ENCODE assay signal across 9 cellular contexts in genomic region chr4:25378130-25378743, GRCh38. TPM values are rescaled to one million over a fixed set of nuclear protein-coding genes. Genes with fewer than 3 reads are reported as not detected.
A peak's percentile ranks its signal among the peaks of the same experiment; 100 is the strongest.
DNase-seq lines count a peak whose midpoint lies in the region; ATAC-seq and TF ChIP-seq lines count a peak whose summit lies in the region.
"Had no signal": no experiment of that assay in that cellular context is flagged by ENCODE, and none has a peak within 500 bp of the region (broad histone marks: within the 10 kb centered on the region; RNA-seq: fewer than 3 reads in every experiment).

No MANE protein-coding gene starts in this region.

- intact Hi-C loops in right lobe of liver (cut with DNase I) (no loop called here), upper lobe of right lung (cut with DNase I) (no loop called here)

- H3K27me3 ChIP-seq in right lobe of liver (no peaks in the 10 kb centered on the region), upper lobe of right lung (no peaks in the 10 kb centered on the region)

- H3K4me3 Mint-ChIP-seq in activated naive CD4-positive, alpha-beta T cell treated with anti-CD3 and anti-CD28 coated beads, Interleukin-2, amount 10 ng/mL, durations not matched to agents 7 days and 5 days = no peak overlapping the region
- H3K4me3 Mint-ChIP-seq: activated naive CD8-positive, alpha-beta T cell had no signal

- peaks cover 0 to 9% (median 4%) of the 10 kb centered on the region in 4 donors for H3K4me1 ChIP-seq in right lobe of liver
- peaks cover 12% of the 10 kb centered on the region for H3K4me1 ChIP-seq in upper lobe of right lung

- no peaks in the 10 kb centered on the region for H3K9me3 ChIP-seq in right lobe of liver
- no peaks in the 10 kb centered on the region for H3K9me3 ChIP-seq in upper lobe of right lung

- no peak overlapping the region for H3K27ac ChIP-seq in right lobe of liver
- no peak overlapping the region for H3K27ac ChIP-seq in upper lobe of right lung

- H3K27me3 Mint-ChIP-seq in activated naive CD4-positive, alpha-beta T cell treated with anti-CD3 and anti-CD28 coated beads, Interleukin-2, amount 10 ng/mL, durations not matched to agents 7 days and 5 days = no peaks in the 10 kb centered on the region
- H3K27me3 Mint-ChIP-seq: activated naive CD8-positive, alpha-beta T cell had no signal

- H3K36me3 Mint-ChIP-seq in activated naive CD4-positive, alpha-beta T cell treated with anti-CD3 and anti-CD28 coated beads, Interleukin-2, amount 10 ng/mL, durations not matched to agents 7 days and 5 days = peaks cover 17% of the 10 kb centered on the region

- H3K9me3 Mint-ChIP-seq in activated naive CD4-positive, alpha-beta T cell treated with anti-CD3 and anti-CD28 coated beads, Interleukin-2, amount 10 ng/mL, durations not matched to agents 7 days and 5 days = no peaks in the 10 kb centered on the region

- peaks cover 0 to 16% (median 0%) of the 10 kb centered on the region in 4 donors for H3K36me3 ChIP-seq in right lobe of liver
- peaks cover 21% of the 10 kb centered on the region for H3K36me3 ChIP-seq in upper lobe of right lung

- WGBS in right lobe of liver (ENCODE audit: insufficient coverage, low coverage, low lambda C conversion rate, missing lambda C conversion rate) = 82% methylated on average over 10 of the region's 10 CpGs

- peak overlapping the region; percentile 92 for H3K27ac Mint-ChIP-seq in activated naive CD4-positive, alpha-beta T cell treated with anti-CD3 and anti-CD28 coated beads, Interleukin-2, amount 10 ng/mL, durations not matched to agents 7 days and 5 days

- in situ Hi-C loops in astrocyte of the spinal cord (cut with HindIII; ENCODE audit: low sequenced_read_pairs) = no loop called here

- TF ChIP-seq POLR2A in right lobe of liver (IDR thresholded peaks at IDR 0.05) = no peak

- TF ChIP-seq CTCF in astrocyte of the spinal cord (IDR thresholded peaks at IDR 0.05; ENCODE audit: low read depth, low read length) (no peak), right lobe of liver (IDR thresholded peaks at IDR 0.05) (no peak), upper lobe of right lung (IDR thresholded peaks at IDR 0.05) (no peak), GM10266 (IDR thresholded peaks at IDR 0.05; ENCODE audit: control insufficient read depth, insufficient read depth, low read depth, missing control alignments) (no peak)

- CTCF ChIA-PET in activated naive CD4-positive, alpha-beta T cell treated with anti-CD3 and anti-CD28 coated beads, Interleukin-2, amount 10 ng/mL, durations not matched to agents 7 days and 5 days (lab: Charles Lee) = interaction anchor here (1.1 to 3.2 kb wide), 3 partner anchors 11 to 66 kb away, joined by 3 to 10 read pairs (median 9); partner anchors contain the start of gene ZCCHC4

- peak overlapping the region; percentile 95 for H3K4me3 ChIP-seq in astrocyte of the spinal cord (ENCODE audit: low read depth, low read length)
- H3K4me3 ChIP-seq in right lobe of liver = peak overlapping the region; percentile 86 to 94 (median 93)
- H3K4me3 ChIP-seq in upper lobe of right lung = peak overlapping the region; percentile 97

- no peak for ATAC-seq in right lobe of liver
- no peak for ATAC-seq in upper lobe of right lung

- DNase-seq in activated naive CD4-positive, alpha-beta T cell treated with anti-CD3 and anti-CD28 coated beads, Interleukin-2, amount 10 ng/mL, durations not matched to agents 7 days and 5 days = no peak
- no peak for DNase-seq in activated naive CD4-positive, alpha-beta T cell treated with Interleukin-2 at 50 U/mL for 16 hours
- DNase-seq in astrocyte of the spinal cord (ENCODE audit: low read depth, low spot score) = no peak
- no peak for DNase-seq in right lobe of liver
- no peak for DNase-seq in upper lobe of right lung
- DNase-seq in NCI-H2107 (lab: John Stamatoyannopoulos, UW) = no peak
- DNase-seq in GM10266 (ENCODE audit: extremely low spot score) = no peak
- no peak for DNase-seq in putamen (ENCODE audit: low spot score)

- H3K4me1 Mint-ChIP-seq in activated naive CD4-positive, alpha-beta T cell treated with anti-CD3 and anti-CD28 coated beads, Interleukin-2, amount 10 ng/mL, durations not matched to agents 7 days and 5 days = peaks cover 18% of the 10 kb centered on the region

RNA-seq across cellular contexts. Expression of gene ANAPC4, which starts 1.2 kb away (rescaled TPM):
- total RNA-seq in right lobe of liver = 10 to 100 TPM in 5 of 6 experiments, 1 to 10 TPM in 1; 7.2 to 13.9 (median 11.4) TPM
- total RNA-seq in upper lobe of right lung = 33.0 TPM
